20 cellular contexts compared by ENCODE assay signal in the genomic region with DNA sequence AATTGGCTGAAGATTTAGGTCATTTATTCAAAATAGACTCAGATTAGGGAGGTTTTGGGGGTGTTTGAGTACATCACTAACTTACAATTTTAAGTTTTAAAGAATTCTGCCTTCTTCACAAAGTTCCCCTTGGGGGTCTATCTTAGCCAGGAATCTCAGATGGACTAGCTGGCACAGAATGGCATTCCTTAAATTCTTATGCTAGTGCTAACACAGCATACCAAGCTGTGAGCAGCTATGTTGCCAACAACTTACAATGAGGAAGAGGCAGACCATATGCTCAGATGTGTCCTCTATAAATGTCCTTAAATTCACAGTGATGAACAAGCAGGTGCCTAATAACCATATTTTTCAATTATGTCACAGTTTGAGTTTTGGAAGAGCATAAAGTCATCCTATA.
A peak's percentile ranks its signal among the peaks of the same experiment; 100 is the strongest.
DNase-seq lines count a peak whose midpoint lies in the region; ATAC-seq, FAIRE-seq and TF ChIP-seq lines count a peak whose summit lies in the region.
"Had no signal": no experiment of that assay in that cellular context is flagged by ENCODE, and none has a peak within 500 bp of the region (broad histone marks: within the 10 kb centered on the region; RNA-seq: fewer than 3 reads in every experiment).

No MANE protein-coding gene starts in this region.

- no peaks in the 10 kb centered on the region for H3K36me3 ChIP-seq in A673 (ENCODE audit: insufficient read depth, low read length, poor library complexity, severe bottlenecking)
- no peaks in the 10 kb centered on the region for H3K36me3 ChIP-seq in HUES64 (ENCODE audit: insufficient read depth, low read length)
- H3K36me3 ChIP-seq in astrocyte (ENCODE audit: insufficient read depth, low read length): no peaks in the 10 kb centered on the region
- H3K36me3 ChIP-seq: ovary, tibial nerve had no signal

- H3K79me2 ChIP-seq in astrocyte (ENCODE audit: insufficient read depth, low read length): no peaks in the 10 kb centered on the region

- H3K9me3 ChIP-seq in A673 (ENCODE audit: low read depth, low read length, poor library complexity, severe bottlenecking) (no peaks in the 10 kb centered on the region), HUES64 (ENCODE audit: insufficient read depth, low read depth, low read length) (no peaks in the 10 kb centered on the region), astrocyte (ENCODE audit: insufficient read depth, low read depth, low read length) (no peaks in the 10 kb centered on the region)
- H3K9me3 ChIP-seq: ovary, tibial nerve had no signal

- H2AFZ ChIP-seq in astrocyte (ENCODE audit: low read depth, low read length): no peak overlapping the region

- H3K27me3 ChIP-seq in A673 (replicated peaks; ENCODE audit: insufficient read depth, low read depth, low read length, poor library complexity): no peaks in the 10 kb centered on the region
- no peaks in the 10 kb centered on the region for H3K27me3 ChIP-seq in HUES64 (ENCODE audit: insufficient read depth, low read length)
- H3K27me3 ChIP-seq in astrocyte (ENCODE audit: insufficient read depth, low read length): no peaks in the 10 kb centered on the region
- H3K27me3 ChIP-seq: ovary, tibial nerve had no signal

- no peak for ATAC-seq in GM18867 (IDR thresholded peaks at IDR 0.05; ENCODE audit: unreplicated experiment)
- ATAC-seq: left lobe of liver, Panc1, T-cell had no signal

- peaks cover 25% of the 10 kb centered on the region for H3K4me1 Mint-ChIP-seq in astrocyte (ENCODE audit: low read depth, unreplicated experiment)
- H3K4me1 Mint-ChIP-seq in activated CD4-positive, alpha-beta memory T cell treated with anti-CD3 and anti-CD28 coated beads for 36 hours (ENCODE audit: low read depth): no peaks in the 10 kb centered on the region
- H3K4me1 Mint-ChIP-seq: activated B cell treated with CpG ODN at 0.5 μM for 24 hours, T-cell had no signal

- H3K4me1 ChIP-seq in A673 (ENCODE audit: insufficient read depth, low read length, poor library complexity, severe bottlenecking) (peaks cover 12% of the 10 kb centered on the region), HUES64 (ENCODE audit: insufficient read depth, low read length) (peaks cover 11% of the 10 kb centered on the region), astrocyte (ENCODE audit: insufficient read depth, low read length) (peaks cover 5% of the 10 kb centered on the region)

- DNase-seq in A673 (ENCODE audit: low spot score) (peak; percentile 50), astrocyte (ENCODE audit: low read depth) (peak; percentile 44), iPS-NIHi7 (ENCODE audit: extremely low spot score) (peak; percentile 25), Kasumi-1 (lab: John Stamatoyannopoulos, UW) (no peak), caudate nucleus (lab: John Stamatoyannopoulos, UW) (no peak)
- no peak for DNase-seq in activated CD4-positive, alpha-beta memory T cell treated with anti-CD3 and anti-CD28 coated beads for 36 hours
- DNase-seq: activated B cell treated with CpG ODN at 0.5 μM for 24 hours, erythroblast, NCI-H2029, NCI-H748 treated with DMSO at 0.1 percent for 48 hours, ovary, T-cell had no signal

- intact Hi-C loops in A673 (cut with micrococcal nuclease; ENCODE audit: unreplicated experiment): no loop called here
- intact Hi-C loops in activated CD4-positive, alpha-beta memory T cell treated with anti-CD3 and anti-CD28 coated beads for 36 hours (cut with micrococcal nuclease): no loop called here

- no peaks in the 10 kb centered on the region for H3K27me3 Mint-ChIP-seq in astrocyte (ENCODE audit: low read depth, unreplicated experiment)
- peaks cover 6% of the 10 kb centered on the region for H3K27me3 Mint-ChIP-seq in activated CD4-positive, alpha-beta memory T cell treated with anti-CD3 and anti-CD28 coated beads for 36 hours

- no peaks in the 10 kb centered on the region for H4K20me1 ChIP-seq in astrocyte (ENCODE audit: insufficient read depth, low read length)

- H3K9ac ChIP-seq in HUES64 (ENCODE audit: low read depth, low read length) (no peak overlapping the region), astrocyte (ENCODE audit: low read length) (no peak overlapping the region)

- no peaks in the 10 kb centered on the region for H3K9me3 Mint-ChIP-seq in astrocyte (ENCODE audit: unreplicated experiment)
- H3K9me3 Mint-ChIP-seq in activated CD4-positive, alpha-beta memory T cell treated with anti-CD3 and anti-CD28 coated beads for 36 hours: no peaks in the 10 kb centered on the region
- H3K9me3 Mint-ChIP-seq: activated T-helper 2 cell treated with anti-CD3 and anti-CD28 coated beads, Interferon-gamma antibody, Interleukin-2, Interleukin-4, amounts not matched to agents 10 μg/mL and 5 μg/mL and 100 μg/mL, durations not matched to agents 14 hours and 24 hours and 36 hours; T-cell had no signal

- no peak overlapping the region for H3K4me2 ChIP-seq in astrocyte (ENCODE audit: low read length)

- BruUV-seq in A673 (replicated peaks; lab: Mats Ljungman, UMichigan): no TSS peak

- CTCF ChIA-PET in A673 (lab: Charles Lee): no interaction called here
- CTCF ChIA-PET in activated CD4-positive, alpha-beta memory T cell treated with anti-CD3 and anti-CD28 coated beads for 36 hours (lab: Charles Lee): no interaction called here

- H3K4me3 ChIP-seq in A673 (ENCODE audit: low read depth, low read length, poor library complexity, severe bottlenecking): no peak overlapping the region
- no peak overlapping the region for H3K4me3 ChIP-seq in HUES64 (ENCODE audit: low read length)
- no peak overlapping the region for H3K4me3 ChIP-seq in astrocyte (ENCODE audit: insufficient read depth, low read depth, low read length)
- H3K4me3 ChIP-seq: ovary, skin epidermis, tibial nerve had no signal

- TF ChIP-seq CTCF in A673 (conservative IDR thresholded peaks at IDR 0.05; ENCODE audit: low read depth, low read length) (no peak), astrocyte (IDR thresholded peaks at IDR 0.05; ENCODE audit: insufficient read depth, low read depth, low read length) (no peak)

- no peaks in the 10 kb centered on the region for H3K36me3 Mint-ChIP-seq in astrocyte (ENCODE audit: low read depth, unreplicated experiment)
- H3K36me3 Mint-ChIP-seq in activated CD4-positive, alpha-beta memory T cell treated with anti-CD3 and anti-CD28 coated beads for 36 hours: no peaks in the 10 kb centered on the region
- H3K36me3 Mint-ChIP-seq: T-cell had no signal

- no peak overlapping the region for H3K27ac ChIP-seq in A673 (ENCODE audit: low read depth, low read length, poor library complexity, severe bottlenecking)
- 0 out of 2 replicates have a peak overlapping the region, but pooled peaks have one; percentile 1 for H3K27ac ChIP-seq in HUES64 (ENCODE audit: low read depth, low read length)
- no peak overlapping the region for H3K27ac ChIP-seq in astrocyte (ENCODE audit: low read depth, low read length)
- H3K27ac ChIP-seq in caudate nucleus (ENCODE audit: low read depth, low read length): no peak overlapping the region
- H3K27ac ChIP-seq: ovary, skin epidermis, tibial nerve had no signal

- no peak overlapping the region for H3K4me3 Mint-ChIP-seq in astrocyte (ENCODE audit: unreplicated experiment)
- no peak overlapping the region for H3K4me3 Mint-ChIP-seq in activated CD4-positive, alpha-beta memory T cell treated with anti-CD3 and anti-CD28 coated beads for 36 hours
- H3K4me3 Mint-ChIP-seq: activated B cell treated with CpG ODN at 0.5 μM for 24 hours, T-cell had no signal

- peak; percentile 58 for FAIRE-seq in astrocyte (lab: Jason Lieb, UNC)
- FAIRE-seq: GM12892 had no signal

- H3K27ac Mint-ChIP-seq in astrocyte (ENCODE audit: unreplicated experiment): no peak overlapping the region
- no peak overlapping the region for H3K27ac Mint-ChIP-seq in activated CD4-positive, alpha-beta memory T cell treated with anti-CD3 and anti-CD28 coated beads for 36 hours
- H3K27ac Mint-ChIP-seq: activated B cell treated with CpG ODN at 0.5 μM for 24 hours; activated T-helper 2 cell treated with anti-CD3 and anti-CD28 coated beads, Interferon-gamma antibody, Interleukin-2, Interleukin-4, amounts not matched to agents 10 μg/mL and 5 μg/mL and 100 μg/mL, durations not matched to agents 14 hours and 24 hours and 36 hours; T-cell had no signal

- POLR2A ChIA-PET in A673 (lab: Charles Lee; ENCODE audit: low non-redundant PET): no interaction called here
- POLR2A ChIA-PET in activated CD4-positive, alpha-beta memory T cell treated with anti-CD3 and anti-CD28 coated beads for 36 hours (lab: Charles Lee): no interaction called here

Comparison
In these comparisons a context has a peak if more than half of its experiments do, and no peak if none do; other contexts are left out.
1. DNase-seq: peak in A673 (single experiment), astrocyte (single experiment) and iPS-NIHi7 (single experiment); none in activated CD4-positive, alpha-beta memory T cell treated with anti-CD3 and anti-CD28 coated beads for 36 hours (single experiment), Kasumi-1 (0 of 2) and caudate nucleus (0 of 61).